In genomic region chr3:17151598-17152373, GRCh38 we compare ENCODE assay signal across 7 cellular contexts.
DNase-seq lines count a peak whose midpoint lies in the region; ATAC-seq and TF ChIP-seq lines count a peak whose summit lies in the region.

No MANE protein-coding gene starts in this region.

- ATAC-seq in GM19468 (IDR thresholded peaks at IDR 0.05; ENCODE audit: extremely low read depth, unreplicated experiment) (peak; percentile 99), HG03520 (IDR thresholded peaks at IDR 0.05; ENCODE audit: unreplicated experiment) (peak; percentile 97)
- peak; percentile 93 for ATAC-seq in activated CD8-positive, alpha-beta memory T cell treated with anti-CD3 and anti-CD28 coated beads, Interleukin-2, amount 10 ng/mL, durations not matched to agents 7 days and 5 days

- DNase-seq in activated CD8-positive, alpha-beta memory T cell treated with anti-CD3 and anti-CD28 coated beads, Interleukin-2, amount 10 ng/mL, durations not matched to agents 7 days and 5 days = peak; percentile 98
- DNase-seq in mucosa of gallbladder (ENCODE audit: low spot score) (peak; percentile 45), HuH-7 (ENCODE audit: low spot score) (no peak), A673 (ENCODE audit: low spot score) (no peak), cerebellar cortex (ENCODE audit: low spot score) (no peak)

- peaks cover 74% of the 10 kb centered on the region for H3K4me1 Mint-ChIP-seq in activated CD8-positive, alpha-beta memory T cell treated with anti-CD3 and anti-CD28 coated beads, Interleukin-2, amount 10 ng/mL, durations not matched to agents 7 days and 5 days

- H3K4me1 ChIP-seq in A673 (ENCODE audit: insufficient read depth, low read length, poor library complexity, severe bottlenecking) = no peaks in the 10 kb centered on the region

- H3K9me3 ChIP-seq in A673 (ENCODE audit: low read depth, low read length, poor library complexity, severe bottlenecking) = no peaks in the 10 kb centered on the region

- H3K4me3 Mint-ChIP-seq in activated CD8-positive, alpha-beta memory T cell treated with anti-CD3 and anti-CD28 coated beads, Interleukin-2, amount 10 ng/mL, durations not matched to agents 7 days and 5 days = peak overlapping the region; percentile 59

- CTCF ChIA-PET in activated CD8-positive, alpha-beta memory T cell treated with anti-CD3 and anti-CD28 coated beads, Interleukin-2, amount 10 ng/mL, durations not matched to agents 7 days and 5 days (lab: Charles Lee) = interaction anchor here (0.5 to 1.9 kb wide), 19 partner anchors 8 to 555 kb away, joined by 3 to 12 read pairs (median 3); partner anchors contain the start of gene PLCL2
- CTCF ChIA-PET in A673 (lab: Charles Lee) = no interaction called here

- no peak for TF ChIP-seq CTCF in A673 (conservative IDR thresholded peaks at IDR 0.05; ENCODE audit: low read depth, low read length)

- peak overlapping the region; percentile 92 for H3K27ac Mint-ChIP-seq in activated CD8-positive, alpha-beta memory T cell treated with anti-CD3 and anti-CD28 coated beads, Interleukin-2, amount 10 ng/mL, durations not matched to agents 7 days and 5 days

- H3K4me3 ChIP-seq in A673 (ENCODE audit: low read depth, low read length, poor library complexity, severe bottlenecking) = no peak overlapping the region

- intact Hi-C loops in A673 (cut with micrococcal nuclease; ENCODE audit: unreplicated experiment) = no loop called here

- no peaks in the 10 kb centered on the region for H3K27me3 Mint-ChIP-seq in activated CD8-positive, alpha-beta memory T cell treated with anti-CD3 and anti-CD28 coated beads, Interleukin-2, amount 10 ng/mL, durations not matched to agents 7 days and 5 days

- no peaks in the 10 kb centered on the region for H3K27me3 ChIP-seq in A673 (replicated peaks; ENCODE audit: insufficient read depth, low read depth, low read length, poor library complexity)

- H3K36me3 ChIP-seq in A673 (ENCODE audit: insufficient read depth, low read length, poor library complexity, severe bottlenecking) = no peaks in the 10 kb centered on the region

- no peak overlapping the region for H3K27ac ChIP-seq in A673 (ENCODE audit: low read depth, low read length, poor library complexity, severe bottlenecking)

- peaks cover 10% of the 10 kb centered on the region for H3K9me3 Mint-ChIP-seq in activated CD8-positive, alpha-beta memory T cell treated with anti-CD3 and anti-CD28 coated beads, Interleukin-2, amount 10 ng/mL, durations not matched to agents 7 days and 5 days (ENCODE audit: low read depth)

- POLR2A ChIA-PET in A673 (lab: Charles Lee; ENCODE audit: low non-redundant PET) = no interaction called here

- no TSS peak for BruUV-seq in A673 (replicated peaks; lab: Mats Ljungman, UMichigan)

- peaks cover 45% of the 10 kb centered on the region for H3K36me3 Mint-ChIP-seq in activated CD8-positive, alpha-beta memory T cell treated with anti-CD3 and anti-CD28 coated beads, Interleukin-2, amount 10 ng/mL, durations not matched to agents 7 days and 5 days

Comparison
In these comparisons a context has a peak if more than half of its experiments do, and no peak if none do; other contexts are left out.
1. DNase-seq: peak in activated CD8-positive, alpha-beta memory T cell treated with anti-CD3 and anti-CD28 coated beads, Interleukin-2, amount 10 ng/mL, durations not matched to agents 7 days and 5 days (single experiment) and mucosa of gallbladder (single experiment); none in HuH-7 (single experiment), A673 (single experiment) and cerebellar cortex (single experiment).
2. Peak in every context shown above with its lines, with median percentiles within 50 percentile points of each other: ATAC-seq.